Comparison of ENCODE assay signal across 18 cellular contexts in the genomic region with DNA sequence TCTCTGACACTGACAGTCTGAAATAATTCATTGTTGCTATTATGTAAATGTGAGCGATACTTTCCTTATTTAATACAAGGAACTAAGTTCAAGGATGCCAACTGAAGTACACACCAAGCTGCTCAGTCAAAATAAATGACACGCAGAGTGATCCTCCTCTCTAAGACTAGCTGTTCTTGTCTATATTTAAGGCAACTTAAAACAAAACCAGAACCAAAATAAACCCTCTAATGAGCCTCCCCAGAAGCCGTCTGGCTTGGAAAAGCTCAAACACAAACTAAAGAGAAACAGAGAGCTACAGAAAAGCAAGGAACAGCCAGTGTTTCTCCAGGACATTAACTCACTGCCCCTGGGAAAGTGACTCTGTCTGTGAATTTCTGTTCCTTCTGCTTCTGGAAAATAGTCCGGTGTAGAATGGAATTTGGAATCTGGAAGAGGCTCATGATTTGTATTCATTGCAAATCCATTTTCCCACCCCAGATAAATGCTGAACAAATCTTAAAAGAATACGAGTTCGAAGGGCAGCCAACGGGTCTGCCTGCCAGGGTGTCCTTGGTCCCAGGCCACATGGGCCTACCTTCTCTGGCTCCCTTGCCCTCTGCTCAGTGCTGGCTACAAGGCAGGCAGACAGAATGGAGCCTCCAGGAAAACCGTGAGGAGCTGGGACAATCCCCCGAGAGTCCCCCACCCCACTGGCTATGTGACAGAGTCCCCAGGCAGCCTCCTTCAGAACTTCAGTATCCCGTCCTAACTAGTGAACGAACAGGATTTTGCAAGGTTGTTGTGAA. TPM values are rescaled to one million over a fixed set of nuclear protein-coding genes. Genes with fewer than 3 reads are reported as not detected.
DNase-seq lines count a peak whose midpoint lies in the region; ATAC-seq and TF ChIP-seq lines count a peak whose summit lies in the region.
"Had no signal": no experiment of that assay in that cellular context is flagged by ENCODE, and none has a peak within 500 bp of the region (broad histone marks: within the 10 kb centered on the region; RNA-seq: fewer than 3 reads in every experiment).

No MANE protein-coding gene starts in this region.

- DNase-seq in ecto neural progenitor cell (ENCODE audit: low spot score) = peak; percentile 32
- DNase-seq in lower lobe of right lung = no peak
- DNase-seq in spleen = no peak
- no peak for DNase-seq in SJCRH30
- DNase-seq in activated naive CD4-positive, alpha-beta T cell treated with anti-CD3 and anti-CD28 coated beads, Interleukin-2, amount 50 U/mL, for 72 hours (ENCODE audit: low spot score in 2 of 2) = no peak
- DNase-seq in stimulated activated CD4-positive, alpha-beta T cell treated with anti-CD3 and anti-CD28 coated beads, Interleukin-4, amount 100 ng/mL, for 24 hours = no peak
- DNase-seq: activated CD8-positive, alpha-beta memory T cell treated with anti-CD3 and anti-CD28 coated beads, Interleukin-2, amount 50 U/mL, for 4 hours; Caco-2; cerebellar nuclear complex; NCI-H2029 treated with DMSO at 0.1 percent for 48 hours; NCI-H526; stimulated activated CD4-positive, alpha-beta T cell treated with anti-CD3 and anti-CD28 coated beads, Interleukin-15, amount 100 ng/mL, for 24 hours had no signal

- H3K4me1 ChIP-seq in BLaER1 (peaks cover 39% of the 10 kb centered on the region), lower lobe of right lung (peaks cover 33% of the 10 kb centered on the region), spleen (peaks cover 23 to 54% (median 36%) of the 10 kb centered on the region in 6 donors), SJCRH30 (no peaks in the 10 kb centered on the region)

- no peak for TF ChIP-seq CTCF in lower lobe of right lung (IDR thresholded peaks at IDR 0.05)
- no peak for TF ChIP-seq CTCF in spleen (IDR thresholded peaks at IDR 0.05 in 8 of 11, conservative IDR thresholded peaks at IDR 0.05 in 3 of 11)

- H3K27ac ChIP-seq in BLaER1 (no peak overlapping the region), lower lobe of right lung (peak overlapping the region; percentile 78), spleen (peak overlapping the region in 7 of 8 donors; percentile 35 to 84 (median 74)), SJCRH30 (no peak overlapping the region)

- peak overlapping the region; percentile 43 for H3K4me2 ChIP-seq in BLaER1

- 53 to 69% (median 59%) methylated on average over 11 of the region's 11 CpGs for WGBS in spleen, 5 donors

- TF ChIP-seq POLR2A in spleen (IDR thresholded peaks at IDR 0.05) = no peak

- H3K9ac ChIP-seq in BLaER1 = no peak overlapping the region

- H3K9me3 ChIP-seq in BLaER1 = no peaks in the 10 kb centered on the region
- H3K9me3 ChIP-seq in lower lobe of right lung = no peaks in the 10 kb centered on the region
- H3K9me3 ChIP-seq in spleen = no peaks in the 10 kb centered on the region
- H3K9me3 ChIP-seq in SJCRH30 (replicated peaks) = no peaks in the 10 kb centered on the region
- H3K9me3 ChIP-seq: Caco-2 had no signal

- no peaks in the 10 kb centered on the region for H3K36me3 Mint-ChIP-seq in activated naive CD4-positive, alpha-beta T cell treated with anti-CD3 and anti-CD28 coated beads, Interleukin-2, amount 50 U/mL, for 72 hours
- H3K36me3 Mint-ChIP-seq: activated naive CD8-positive, alpha-beta T cell had no signal

- no peaks in the 10 kb centered on the region for H3K36me3 ChIP-seq in BLaER1
- H3K36me3 ChIP-seq in lower lobe of right lung = no peaks in the 10 kb centered on the region
- H3K36me3 ChIP-seq in spleen = no peaks in the 10 kb centered on the region
- no peaks in the 10 kb centered on the region for H3K36me3 ChIP-seq in SJCRH30

- no peak overlapping the region for H3K27ac Mint-ChIP-seq in activated naive CD4-positive, alpha-beta T cell treated with anti-CD3 and anti-CD28 coated beads, Interleukin-2, amount 50 U/mL, for 72 hours
- H3K27ac Mint-ChIP-seq: activated naive CD8-positive, alpha-beta T cell had no signal

- H3K27me3 ChIP-seq in BLaER1 = no peaks in the 10 kb centered on the region
- H3K27me3 ChIP-seq in lower lobe of right lung (ENCODE audit: low read depth) = no peaks in the 10 kb centered on the region
- no peaks in the 10 kb centered on the region for H3K27me3 ChIP-seq in spleen (replicated peaks in 1 of 7)
- no peaks in the 10 kb centered on the region; the same call in 1 of the 2 replicates for H3K27me3 ChIP-seq in SJCRH30

- intact Hi-C loops in lower lobe of right lung (cut with DNase I) = no loop called here
- intact Hi-C loops in spleen (cut with DNase I; ENCODE audit: low total_unique reads) = no loop called here

- H3K9me3 Mint-ChIP-seq in activated naive CD4-positive, alpha-beta T cell treated with anti-CD3 and anti-CD28 coated beads, Interleukin-2, amount 50 U/mL, for 72 hours = no peaks in the 10 kb centered on the region

- ATAC-seq in lower lobe of right lung = no peak
- ATAC-seq in HG03045 (IDR thresholded peaks at IDR 0.05; ENCODE audit: unreplicated experiment) = no peak
- no peak for ATAC-seq in activated naive CD4-positive, alpha-beta T cell treated with anti-CD3 and anti-CD28 coated beads, Interleukin-2, amount 50 U/mL, for 72 hours
- ATAC-seq: activated CD4-positive, CD25-positive, alpha-beta regulatory T cell treated with anti-CD3 and anti-CD28 coated beads, Interleukin-2, amount 50 U/mL, for 24 hours had no signal

- no peaks in the 10 kb centered on the region for H4K20me1 ChIP-seq in BLaER1

- no peak overlapping the region for H3K4me3 ChIP-seq in BLaER1
- H3K4me3 ChIP-seq in lower lobe of right lung = no peak overlapping the region
- no peak overlapping the region for H3K4me3 ChIP-seq in spleen
- no peak overlapping the region for H3K4me3 ChIP-seq in SJCRH30
- H3K4me3 ChIP-seq: lung had no signal

RNA-seq across cellular contexts. Expression of gene GGTA1, which starts 14.8 kb away (rescaled TPM):
- 14.0 TPM for total RNA-seq in lower lobe of right lung
- 10 to 100 TPM; 12.5 to 44.9 (median 36.7) TPM for total RNA-seq in spleen
- polyA plus RNA-seq in spleen = 10 to 100 TPM; 11.2 to 14.6 (median 13.1) TPM
- not detected in 2 replicates for total RNA-seq in SJCRH30 (2014; rRNA removed; shearing (Covaris generic))
- not detected for total RNA-seq in activated naive CD4-positive, alpha-beta T cell treated with anti-CD3 and anti-CD28 coated beads, Interleukin-2, amount 50 U/mL, for 72 hours
- total RNA-seq: Caco-2, G401 had no signal

Comparison
In these comparisons a context has a peak if more than half of its experiments do, and no peak if none do; other contexts are left out.
1. H3K27ac ChIP-seq: peak in lower lobe of right lung (single experiment) and spleen (7 of 8); none in BLaER1 (single experiment) and SJCRH30 (single experiment).
2. RNA of gene GGTA1, which starts 14.8 kb away (total RNA-seq): 12.5 to 44.9 TPM in spleen and 14.0 TPM in lower lobe of right lung (single experiment); not detected in SJCRH30 and not detected in activated naive CD4-positive, alpha-beta T cell treated with anti-CD3 and anti-CD28 coated beads, Interleukin-2, amount 50 U/mL, for 72 hours; every median in the first group is over 10 times any median in the second.